21 cellular contexts compared by ENCODE assay signal in the genomic region with DNA sequence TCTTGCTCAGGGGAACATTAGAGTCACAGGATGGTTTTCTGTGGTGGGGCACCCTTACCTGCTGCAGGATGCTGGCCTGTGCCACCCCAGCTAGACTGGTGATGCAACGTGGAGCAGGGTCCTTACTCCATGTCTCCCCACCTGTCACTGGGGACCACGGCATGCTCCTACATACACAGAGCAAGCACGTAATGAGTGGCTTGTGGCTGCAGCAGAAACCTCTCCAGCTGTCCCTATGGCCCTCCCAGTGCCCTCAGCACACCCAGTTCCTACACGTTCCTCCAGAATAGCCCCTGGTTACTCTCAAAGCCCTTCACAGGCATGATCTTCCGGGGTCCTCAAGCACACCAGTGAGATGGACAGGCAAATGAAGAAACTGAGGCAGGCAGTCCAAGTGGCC. TPM values are rescaled to one million over a fixed set of nuclear protein-coding genes. Genes with fewer than 3 reads are reported as not detected.
DNase-seq lines count a peak whose midpoint lies in the region; ATAC-seq and TF ChIP-seq lines count a peak whose summit lies in the region.
"Had no signal": no experiment of that assay in that cellular context is flagged by ENCODE, and none has a peak within 500 bp of the region (broad histone marks: within the 10 kb centered on the region; RNA-seq: fewer than 3 reads in every experiment).

No MANE protein-coding gene starts in this region.

- H3K27ac Mint-ChIP-seq in natural killer cell = peak overlapping the region; percentile 64 to 80
- H3K27ac Mint-ChIP-seq in natural killer cell treated with Interleukin-12 subunit alpha and Interleukin-12 subunit beta and Interleukin-15 and Interleukin-18, amount 100 ng/mL, for 72 hours = no peak overlapping the region
- H3K27ac Mint-ChIP-seq in neural crest cell (ENCODE audit: unreplicated experiment) = no peak overlapping the region
- H3K27ac Mint-ChIP-seq: activated naive CD8-positive, alpha-beta T cell treated with anti-CD3 and anti-CD28 coated beads, Interleukin-2, amount 50 U/mL, for 24 hours; activated T-cell treated with anti-CD3 and anti-CD28 coated beads, Interleukin-2, amount 50 U/mL, for 72 hours; T-helper 2 cell treated with Interferon-gamma antibody and Interleukin-4, amounts not matched to agents 5 μg/mL and 100 μg/mL, for 36 hours; WTC11 had no signal

- H3K9me3 ChIP-seq in body of pancreas = no peaks in the 10 kb centered on the region
- H3K9me3 ChIP-seq: lower lobe of right lung had no signal

- TF ChIP-seq CTCF in natural killer cell (IDR thresholded peaks at IDR 0.05) = no peak
- TF ChIP-seq CTCF in body of pancreas (IDR thresholded peaks at IDR 0.05) = no peak
- no peak for TF ChIP-seq CTCF in neural crest cell (conservative IDR thresholded peaks at IDR 0.05)

- peak overlapping the region; percentile 31 for H3K4me3 Mint-ChIP-seq in natural killer cell
- H3K4me3 Mint-ChIP-seq in natural killer cell treated with Interleukin-12 subunit alpha and Interleukin-12 subunit beta and Interleukin-15 and Interleukin-18, amount 100 ng/mL, for 72 hours = no peak overlapping the region
- peak overlapping the region; percentile 77 for H3K4me3 Mint-ChIP-seq in neural crest cell
- H3K4me3 Mint-ChIP-seq: activated naive CD8-positive, alpha-beta T cell treated with anti-CD3 and anti-CD28 coated beads, Interleukin-2, amount 50 U/mL, for 24 hours; activated T-cell treated with anti-CD3 and anti-CD28 coated beads, Interleukin-2, amount 50 U/mL, for 72 hours; T-helper 2 cell treated with Interferon-gamma antibody and Interleukin-4, amounts not matched to agents 5 μg/mL and 100 μg/mL, for 36 hours; WTC11 had no signal

- WGBS in body of pancreas, 2 donors = 75 to 83% methylated on average over 4 to 5 of the region's 5 CpGs

- H3K36me3 ChIP-seq in body of pancreas (replicated peaks in 1 of 2; ENCODE audit: insufficient read depth in 1 of 2, low read depth in 2 of 2) = no peaks in the 10 kb centered on the region
- H3K36me3 ChIP-seq: lower lobe of right lung, tibial nerve had no signal

- TF ChIP-seq POLR2A in body of pancreas (IDR thresholded peaks at IDR 0.05) = no peak

- peak overlapping the region; percentile 30 to 99 (median 98) for H3K27ac ChIP-seq in body of pancreas
- H3K27ac ChIP-seq: tibial nerve had no signal

- H3K4me1 Mint-ChIP-seq in natural killer cell = peaks cover 16 to 38% of the 10 kb centered on the region in 2 donors
- peaks cover 13 to 19% of the 10 kb centered on the region in 2 donors for H3K4me1 Mint-ChIP-seq in natural killer cell treated with Interleukin-12 subunit alpha and Interleukin-12 subunit beta and Interleukin-15 and Interleukin-18, amount 100 ng/mL, for 72 hours (ENCODE audit: low read depth in 2 of 2)
- peaks cover 28% of the 10 kb centered on the region for H3K4me1 Mint-ChIP-seq in neural crest cell

- H3K27me3 Mint-ChIP-seq in natural killer cell (ENCODE audit: low read depth in 2 of 2) = peaks cover 0 to 6% of the 10 kb centered on the region in 2 donors
- no peaks in the 10 kb centered on the region for H3K27me3 Mint-ChIP-seq in natural killer cell treated with Interleukin-12 subunit alpha and Interleukin-12 subunit beta and Interleukin-15 and Interleukin-18, amount 100 ng/mL, for 72 hours
- H3K27me3 Mint-ChIP-seq in neural crest cell (ENCODE audit: low read depth) = peaks cover 19% of the 10 kb centered on the region
- H3K27me3 Mint-ChIP-seq: activated naive CD8-positive, alpha-beta T cell treated with anti-CD3 and anti-CD28 coated beads, Interleukin-2, amount 50 U/mL, for 24 hours had no signal

- no peaks in the 10 kb centered on the region for H3K9me3 Mint-ChIP-seq in natural killer cell
- no peaks in the 10 kb centered on the region for H3K9me3 Mint-ChIP-seq in natural killer cell treated with Interleukin-12 subunit alpha and Interleukin-12 subunit beta and Interleukin-15 and Interleukin-18, amount 100 ng/mL, for 72 hours
- no peaks in the 10 kb centered on the region for H3K9me3 Mint-ChIP-seq in neural crest cell
- H3K9me3 Mint-ChIP-seq: T-helper 2 cell treated with Interferon-gamma antibody and Interleukin-4, amounts not matched to agents 5 μg/mL and 100 μg/mL, for 36 hours; WTC11 had no signal

- no peaks in the 10 kb centered on the region for H3K27me3 ChIP-seq in body of pancreas

- ATAC-seq in natural killer cell (no peak), body of pancreas (no peak), GM18907 (IDR thresholded peaks at IDR 0.05; ENCODE audit: unreplicated experiment) (no peak), GM18517 (IDR thresholded peaks at IDR 0.05; ENCODE audit: unreplicated experiment) (no peak)
- no peak for ATAC-seq in natural killer cell treated with Interleukin-12 subunit alpha and Interleukin-12 subunit beta and Interleukin-15 and Interleukin-18, amount 100 ng/mL, for 72 hours
- ATAC-seq: activated naive CD8-positive, alpha-beta T cell treated with anti-CD3 and anti-CD28 coated beads, Interleukin-2, amount 50 U/mL, for 24 hours; activated T-cell treated with anti-CD3 and anti-CD28 coated beads, Interleukin-2, amount 50 U/mL, for 72 hours; stimulated activated naive CD8-positive, alpha-beta T cell treated with anti-CD3 and anti-CD28 coated beads, Interleukin-15, Interleukin-2, amounts not matched to agents 100 U/mL and 50 U/mL, for 24 hours; WTC11 had no signal

- H3K36me3 Mint-ChIP-seq in natural killer cell (no peaks in the 10 kb centered on the region), neural crest cell (ENCODE audit: low read depth) (peaks cover under 1% of the 10 kb centered on the region)
- no peaks in the 10 kb centered on the region for H3K36me3 Mint-ChIP-seq in natural killer cell treated with Interleukin-12 subunit alpha and Interleukin-12 subunit beta and Interleukin-15 and Interleukin-18, amount 100 ng/mL, for 72 hours

- intact Hi-C loops in natural killer cell (cut with micrococcal nuclease) (no loop called here), body of pancreas (cut with DNase I) (loop anchor here (5.0 kb wide), 1 partner anchor 47 kb away; no protein-coding TSS in a partner anchor)

- DNase-seq in natural killer cell (no peak), body of pancreas (no peak), neural crest cell (ENCODE audit: low read depth, low spot score) (no peak), COLO829 (ENCODE audit: low spot score) (no peak)
- DNase-seq in natural killer cell treated with Interleukin-12 subunit alpha and Interleukin-12 subunit beta and Interleukin-15 and Interleukin-18, amount 100 ng/mL, for 72 hours (ENCODE audit: low spot score) = no peak
- DNase-seq: activated CD8-positive, alpha-beta memory T cell treated with anti-CD3 and anti-CD28 coated beads for 24 hours; activated naive CD8-positive, alpha-beta T cell treated with anti-CD3 and anti-CD28 coated beads, Interleukin-2, amount 50 U/mL, for 24 hours; activated T-cell treated with anti-CD3 and anti-CD28 coated beads, Interleukin-2, amount 50 U/mL, for 72 hours; cortex of kidney; HCEC 1CT; Kasumi-1; NCI-H1048; NCI-H510A; NK-92 treated with Interleukin-12 subunit alpha and Interleukin-12 subunit beta, amount 100 ng/mL, for 24 hours; stimulated activated naive CD8-positive, alpha-beta T cell treated with anti-CD3 and anti-CD28 coated beads, Interleukin-15, Interleukin-2, amounts not matched to agents 100 U/mL and 50 U/mL, for 24 hours had no signal

- peaks cover 40% of the 10 kb centered on the region for H3K4me1 ChIP-seq in body of pancreas

- no peak overlapping the region for H3K4me3 ChIP-seq in body of pancreas
- H3K4me3 ChIP-seq: lower lobe of right lung, tibial nerve had no signal

RNA-seq across cellular contexts. Expression of gene LSM14B, which starts 3.2 kb away (rescaled TPM):
- 10 to 100 TPM; 41.1 to 56.2 (median 47.3) TPM for total RNA-seq in natural killer cell
- 10 to 100 TPM; 25.8 to 32.7 TPM for total RNA-seq in natural killer cell treated with Interleukin-12 subunit alpha and Interleukin-12 subunit beta and Interleukin-15 and Interleukin-18, amount 100 ng/mL, for 72 hours
- 10 to 100 TPM; 11.5 to 12.2 TPM for total RNA-seq in body of pancreas
- total RNA-seq in neural crest cell = 97.1 TPM in 2 replicates

RNA-seq across cellular contexts. Expression of gene PSMA7, which starts 24.1 kb away (rescaled TPM):
- 100 to 1,000 TPM; 154 to 177 (median 168) TPM for total RNA-seq in natural killer cell
- 100 to 1,000 TPM; 284 to 315 TPM for total RNA-seq in natural killer cell treated with Interleukin-12 subunit alpha and Interleukin-12 subunit beta and Interleukin-15 and Interleukin-18, amount 100 ng/mL, for 72 hours
- 100 to 1,000 TPM; 174 to 176 TPM for total RNA-seq in body of pancreas
- total RNA-seq in neural crest cell = 318 and 322 TPM in 2 replicates

RNA-seq across cellular contexts. Expression of gene SS18L1, which starts 24.5 kb away (rescaled TPM):
- total RNA-seq in natural killer cell (10 to 100 TPM; 19.1 to 26.0 (median 23.7) TPM), body of pancreas (10 to 100 TPM; 11.4 to 14.5 TPM), neural crest cell (29.6 and 30.0 TPM in 2 replicates)
- 10 to 100 TPM; 21.2 to 45.0 TPM for total RNA-seq in natural killer cell treated with Interleukin-12 subunit alpha and Interleukin-12 subunit beta and Interleukin-15 and Interleukin-18, amount 100 ng/mL, for 72 hours

RNA-seq across cellular contexts. Expression of gene TAF4, which starts 53.4 kb away (rescaled TPM):
- total RNA-seq in natural killer cell (10 to 100 TPM; 30.0 to 35.1 (median 30.3) TPM), body of pancreas (10 to 100 TPM; 12.7 to 29.0 TPM), neural crest cell (33.6 and 35.1 TPM in 2 replicates)
- 10 to 100 TPM; 22.2 to 53.6 TPM for total RNA-seq in natural killer cell treated with Interleukin-12 subunit alpha and Interleukin-12 subunit beta and Interleukin-15 and Interleukin-18, amount 100 ng/mL, for 72 hours

Comparison
In these comparisons a context has a peak if more than half of its experiments do, and no peak if none do; other contexts are left out.
1. H3K27ac Mint-ChIP-seq: peak in natural killer cell (2 of 2); none in natural killer cell treated with Interleukin-12 subunit alpha and Interleukin-12 subunit beta and Interleukin-15 and Interleukin-18, amount 100 ng/mL, for 72 hours (0 of 2) and neural crest cell (single experiment).